6 cellular contexts compared by ENCODE assay signal in the genomic region with DNA sequence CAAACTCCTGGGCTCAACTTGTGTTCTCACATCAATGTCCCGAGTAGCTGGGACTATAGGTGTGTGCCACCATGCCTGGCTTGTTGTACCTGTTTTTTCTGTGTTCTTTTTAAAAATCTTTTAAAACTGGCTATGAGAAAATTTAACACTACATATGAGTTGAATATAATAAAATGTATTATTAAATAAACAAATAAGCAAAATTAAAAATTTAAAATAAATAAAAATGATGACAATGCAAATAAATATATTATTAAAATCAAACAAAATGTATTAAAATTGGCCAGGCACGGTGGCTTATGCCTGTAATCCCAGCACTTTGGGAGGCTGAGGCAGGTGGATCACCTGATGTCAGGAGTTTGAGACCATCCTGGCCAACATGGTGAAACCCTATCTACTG.
TF ChIP-seq lines count a peak whose summit lies in the region.

No MANE protein-coding gene starts in this region.

TF ChIP-seq in A549, 52 proteins besides CTCF, POLR2A, EP300 and RAD21:
- TF ChIP-seq MAFK (IDR thresholded peaks at IDR 0.05; ENCODE audit: partially characterized antibody): peak; percentile 83
TF ChIP-seq in A549: peak in this region for 1; not testable (repeated sequence) for 51.

TF ChIP-seq in IMR-90, 13 proteins besides CTCF, POLR2A, EP300 and RAD21:
- peak; percentile 55 for TF ChIP-seq MAFK (IDR thresholded peaks at IDR 0.05; ENCODE audit: low read depth, low read length)

TF ChIP-seq in WTC11, 78 proteins besides CTCF, POLR2A, EP300 and RAD21:
- TF ChIP-seq HMGA2 (CRISPR knock-in tag; IDR thresholded peaks at IDR 0.05): peak; percentile 93

TF ChIP-seq in K562, 482 proteins besides CTCF, POLR2A, EP300 and RAD21:
- peak; percentile 82 for TF ChIP-seq MAFG (tag; conservative IDR thresholded peaks at IDR 0.05)
- TF ChIP-seq MAFK (IDR thresholded peaks at IDR 0.05; ENCODE audit: low read length): peak; percentile 55; the same call in 1 of the 2 replicates
- peak; percentile 48; the same call in 1 of the 2 replicates for TF ChIP-seq MAFF (IDR thresholded peaks at IDR 0.05; ENCODE audit: low read length)
- TF ChIP-seq C11orf30 (IDR thresholded peaks at IDR 0.05; ENCODE audit: low read depth): peak; percentile 82
- peak; percentile 95 for TF ChIP-seq ZNF316 (IDR thresholded peaks at IDR 0.05)

TF ChIP-seq in H1, 55 proteins besides CTCF, POLR2A, EP300 and RAD21:
- TF ChIP-seq MAFK (IDR thresholded peaks at IDR 0.05; ENCODE audit: low read depth, low read length): peak; percentile 14; the same call in 1 of the 2 replicates

TF ChIP-seq in HepG2, 621 proteins besides CTCF, POLR2A, EP300 and RAD21:
- TF ChIP-seq MAFF (IDR thresholded peaks at IDR 0.05; ENCODE audit: low read depth, low read length) (peak; percentile 80), MAFK (conservative IDR thresholded peaks at IDR 0.05 in 1 of 2, IDR thresholded peaks at IDR 0.05 in 1 of 2; ENCODE audit: low read length in 2 of 2) (peak; percentile 63 to 91; a peak in 3 of 4 replicates)
